Comparison of ENCODE assay signal across 20 cellular contexts in genomic region chr1:119924948-119925898, GRCh38. TPM values are rescaled to one million over a fixed set of nuclear protein-coding genes. Genes with fewer than 3 reads are reported as not detected.
DNase-seq lines count a peak whose midpoint lies in the region; ATAC-seq and TF ChIP-seq lines count a peak whose summit lies in the region.
"Had no signal": no experiment of that assay in that cellular context is flagged by ENCODE, and none has a peak within 500 bp of the region (broad histone marks: within the 10 kb centered on the region; RNA-seq: fewer than 3 reads in every experiment).

No MANE protein-coding gene starts in this region.

- peaks cover 78% of the 10 kb centered on the region for H3K36me3 Mint-ChIP-seq in effector memory CD8-positive, alpha-beta T cell (ENCODE audit: insufficient read depth)
- H3K36me3 Mint-ChIP-seq in natural killer cell treated with Interleukin-12 subunit alpha and Interleukin-12 subunit beta and Interleukin-15 and Interleukin-18, amount 100 ng/mL, for 72 hours = peaks cover 35% of the 10 kb centered on the region

- H3K9me3 ChIP-seq in right cardiac atrium (ENCODE audit: control insufficient read depth, low read length) (no peaks in the 10 kb centered on the region), upper lobe of right lung (no peaks in the 10 kb centered on the region)
- H3K9me3 ChIP-seq: MG63 had no signal

- H3K27me3 Mint-ChIP-seq in effector memory CD8-positive, alpha-beta T cell = no peaks in the 10 kb centered on the region
- no peaks in the 10 kb centered on the region for H3K27me3 Mint-ChIP-seq in natural killer cell treated with Interleukin-12 subunit alpha and Interleukin-12 subunit beta and Interleukin-15 and Interleukin-18, amount 100 ng/mL, for 72 hours
- H3K27me3 Mint-ChIP-seq: CD4-positive, alpha-beta T cell had no signal

- H3K27ac Mint-ChIP-seq in effector memory CD8-positive, alpha-beta T cell = peak overlapping the region; percentile 31 to 62
- H3K27ac Mint-ChIP-seq in natural killer cell treated with Interleukin-12 subunit alpha and Interleukin-12 subunit beta and Interleukin-15 and Interleukin-18, amount 100 ng/mL, for 72 hours = no peak overlapping the region
- H3K27ac Mint-ChIP-seq: CD4-positive, alpha-beta T cell had no signal

- no peak overlapping the region for H3K4me3 ChIP-seq in right cardiac atrium (ENCODE audit: low read length)
- H3K4me3 ChIP-seq in upper lobe of right lung = no peak overlapping the region
- H3K4me3 ChIP-seq: MG63 had no signal

- intact Hi-C loops in right cardiac atrium (cut with DNase I) = no loop called here
- intact Hi-C loops in cardiac septum (cut with DNase I) = no loop called here
- intact Hi-C loops in upper lobe of right lung (cut with DNase I) = no loop called here

- peaks cover 100% of the 10 kb centered on the region for H3K36me3 ChIP-seq in upper lobe of right lung

- no peaks in the 10 kb centered on the region for H3K4me1 ChIP-seq in right cardiac atrium (ENCODE audit: control insufficient read depth, insufficient read depth, low read length)
- no peaks in the 10 kb centered on the region for H3K4me1 ChIP-seq in upper lobe of right lung

- WGBS in right cardiac atrium = 81% methylated on average over 19 of the region's 19 CpGs

- H3K27me3 ChIP-seq in right cardiac atrium (ENCODE audit: control insufficient read depth, insufficient read depth) (no peaks in the 10 kb centered on the region), upper lobe of right lung (no peaks in the 10 kb centered on the region)
- H3K27me3 ChIP-seq: MG63 had no signal

- no peaks in the 10 kb centered on the region for H3K4me1 Mint-ChIP-seq in effector memory CD8-positive, alpha-beta T cell (ENCODE audit: low read depth in 2 of 2)
- H3K4me1 Mint-ChIP-seq in natural killer cell treated with Interleukin-12 subunit alpha and Interleukin-12 subunit beta and Interleukin-15 and Interleukin-18, amount 100 ng/mL, for 72 hours (ENCODE audit: low read depth in 2 of 2) = no peaks in the 10 kb centered on the region

- ATAC-seq in right cardiac atrium (no peak), upper lobe of right lung (peak; percentile 21)
- ATAC-seq in effector memory CD8-positive, alpha-beta T cell (replicated peaks) = no peak
- no peak for ATAC-seq in natural killer cell treated with Interleukin-12 subunit alpha and Interleukin-12 subunit beta and Interleukin-15 and Interleukin-18, amount 100 ng/mL, for 72 hours
- ATAC-seq: Panc1 had no signal

- no peak overlapping the region for H3K4me3 Mint-ChIP-seq in effector memory CD8-positive, alpha-beta T cell
- H3K4me3 Mint-ChIP-seq in natural killer cell treated with Interleukin-12 subunit alpha and Interleukin-12 subunit beta and Interleukin-15 and Interleukin-18, amount 100 ng/mL, for 72 hours = no peak overlapping the region
- H3K4me3 Mint-ChIP-seq: CD4-positive, alpha-beta T cell had no signal

- DNase-seq in right cardiac atrium (peak; percentile 31 to 67 (median 59)), cardiac septum (ENCODE audit: low spot score) (no peak), myocyte (ENCODE audit: low read depth) (peak; percentile 27), upper lobe of right lung (no peak), SKM-1 (lab: John Stamatoyannopoulos, UW; ENCODE audit: unreplicated experiment) (no peak)
- DNase-seq in effector memory CD8-positive, alpha-beta T cell = no peak
- DNase-seq in natural killer cell treated with Interleukin-12 subunit alpha and Interleukin-12 subunit beta and Interleukin-15 and Interleukin-18, amount 100 ng/mL, for 72 hours (ENCODE audit: low spot score) = no peak
- DNase-seq: ACHN; AML-193; Calu3; CD4-positive, alpha-beta T cell; DMS53; MG63; NCI-H1105 treated with DMSO at 0.1 percent for 48 hours; NCI-H1930; NCI-H2171; NCI-H446; NCI-H748 treated with DMSO at 0.1 percent for 48 hours had no signal

- TF ChIP-seq CTCF in upper lobe of right lung (IDR thresholded peaks at IDR 0.05) = no peak

- H3K27ac ChIP-seq in right cardiac atrium (ENCODE audit: low read length) = no peak overlapping the region
- H3K27ac ChIP-seq in upper lobe of right lung = no peak overlapping the region

- H3K9me3 Mint-ChIP-seq in effector memory CD8-positive, alpha-beta T cell = no peaks in the 10 kb centered on the region
- H3K9me3 Mint-ChIP-seq in natural killer cell treated with Interleukin-12 subunit alpha and Interleukin-12 subunit beta and Interleukin-15 and Interleukin-18, amount 100 ng/mL, for 72 hours = no peaks in the 10 kb centered on the region
- H3K9me3 Mint-ChIP-seq: CD4-positive, alpha-beta T cell had no signal

RNA-seq across cellular contexts. Expression of gene ADAM30, which starts 28.9 kb away (rescaled TPM):
- total RNA-seq in right cardiac atrium (not detected), cardiac septum (0.11 TPM), myocyte (not detected in 2 replicates), upper lobe of right lung (not detected)
- not detected for polyA plus RNA-seq in right cardiac atrium
- not detected for polyA plus RNA-seq in myocyte (2012)
- total RNA-seq in natural killer cell treated with Interleukin-12 subunit alpha and Interleukin-12 subunit beta and Interleukin-15 and Interleukin-18, amount 100 ng/mL, for 72 hours = not detected
- total RNA-seq: Calu3; CD4-positive, alpha-beta T cell; SK-MEL-5 had no signal

Comparison
In these comparisons a context has a peak if more than half of its experiments do, and no peak if none do; other contexts are left out.
1. DNase-seq: peak in right cardiac atrium (3 of 3) and myocyte (single experiment); none in cardiac septum (single experiment), effector memory CD8-positive, alpha-beta T cell (0 of 3), upper lobe of right lung (single experiment), SKM-1 (single experiment) and natural killer cell treated with Interleukin-12 subunit alpha and Interleukin-12 subunit beta and Interleukin-15 and Interleukin-18, amount 100 ng/mL, for 72 hours (single experiment).
2. H3K27ac Mint-ChIP-seq: peak in effector memory CD8-positive, alpha-beta T cell (2 of 2); none in natural killer cell treated with Interleukin-12 subunit alpha and Interleukin-12 subunit beta and Interleukin-15 and Interleukin-18, amount 100 ng/mL, for 72 hours (0 of 2).